ENCODE assay signal across 1 cellular context in the genomic region with DNA sequence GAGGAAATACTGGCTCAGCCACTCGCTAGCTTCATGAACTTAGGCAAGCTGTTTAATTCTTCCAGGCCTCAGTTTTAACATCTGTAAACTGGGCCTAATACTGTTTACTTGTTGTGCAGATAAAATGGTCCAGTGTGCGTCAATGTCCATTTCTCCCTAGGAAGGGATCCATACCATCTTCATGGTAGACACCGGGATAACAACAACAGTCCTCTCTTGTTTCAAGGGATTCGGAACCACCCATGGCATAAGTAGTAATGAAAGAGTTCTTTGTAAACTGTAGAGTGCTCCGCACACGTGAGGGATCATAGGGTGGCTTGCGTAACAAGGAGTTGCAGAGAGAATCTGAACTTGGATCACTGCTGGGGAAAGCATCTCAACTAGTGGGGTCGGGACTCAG.
TF ChIP-seq lines count a peak whose summit lies in the region.

No MANE protein-coding gene starts in this region.

TF ChIP-seq in HepG2, 621 proteins besides CTCF, POLR2A, EP300 and RAD21 (continued from another document and continues in another):
- TF ChIP-seq, protein P1, sequence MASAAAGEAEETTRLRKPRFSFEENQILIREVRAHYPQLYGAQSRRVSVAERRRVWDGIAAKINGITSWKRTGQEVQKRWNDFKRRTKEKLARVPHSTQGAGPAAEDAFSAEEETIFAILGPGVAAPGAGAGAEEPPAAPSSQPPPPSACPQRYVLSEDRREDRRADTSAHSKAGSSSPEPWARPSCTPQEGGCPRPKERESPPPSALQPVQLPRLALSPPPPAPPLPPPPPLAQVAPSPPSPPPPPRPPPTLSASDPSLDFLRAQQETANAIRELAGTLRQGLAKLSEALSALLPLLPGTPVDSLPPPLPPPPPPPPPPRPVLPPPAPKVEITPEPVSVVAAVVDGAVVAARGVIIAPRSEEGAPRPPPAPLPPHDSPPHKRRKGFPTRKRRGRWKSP (CRISPR knock-in tag; IDR thresholded peaks at IDR 0.05) = no peak
- no peak for TF ChIP-seq ZNF577 (CRISPR knock-in tag; IDR thresholded peaks at IDR 0.05; ENCODE audit: borderline replicate concordance, low read depth)
- peak; percentile 97 for TF ChIP-seq KDM1A (CRISPR knock-in tag; IDR thresholded peaks at IDR 0.05)
- TF ChIP-seq, protein P2, sequence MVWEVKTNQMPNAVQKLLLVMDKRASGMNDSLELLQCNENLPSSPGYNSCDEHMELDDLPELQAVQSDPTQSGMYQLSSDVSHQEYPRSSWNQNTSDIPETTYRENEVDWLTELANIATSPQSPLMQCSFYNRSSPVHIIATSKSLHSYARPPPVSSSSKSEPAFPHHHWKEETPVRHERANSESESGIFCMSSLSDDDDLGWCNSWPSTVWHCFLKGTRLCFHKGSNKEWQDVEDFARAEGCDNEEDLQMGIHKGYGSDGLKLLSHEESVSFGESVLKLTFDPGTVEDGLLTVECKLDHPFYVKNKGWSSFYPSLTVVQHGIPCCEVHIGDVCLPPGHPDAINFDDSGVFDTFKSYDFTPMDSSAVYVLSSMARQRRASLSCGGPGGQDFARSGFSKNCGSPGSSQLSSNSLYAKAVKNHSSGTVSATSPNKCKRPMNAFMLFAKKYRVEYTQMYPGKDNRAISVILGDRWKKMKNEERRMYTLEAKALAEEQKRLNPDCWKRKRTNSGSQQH (CRISPR knock-in tag; IDR thresholded peaks at IDR 0.05; ENCODE audit: low read depth) = no peak
- TF ChIP-seq ZNF644 (CRISPR knock-in tag; IDR thresholded peaks at IDR 0.05; ENCODE audit: low read depth) = peak; percentile 97
- TF ChIP-seq ZFP90 (CRISPR knock-in tag; IDR thresholded peaks at IDR 0.05; ENCODE audit: borderline replicate concordance) = no peak
- TF ChIP-seq SOX5 (CRISPR knock-in tag; IDR thresholded peaks at IDR 0.05; ENCODE audit: borderline replicate concordance) = peak; percentile 80; the same call in 1 of the 2 replicates
- TF ChIP-seq, protein P3, sequence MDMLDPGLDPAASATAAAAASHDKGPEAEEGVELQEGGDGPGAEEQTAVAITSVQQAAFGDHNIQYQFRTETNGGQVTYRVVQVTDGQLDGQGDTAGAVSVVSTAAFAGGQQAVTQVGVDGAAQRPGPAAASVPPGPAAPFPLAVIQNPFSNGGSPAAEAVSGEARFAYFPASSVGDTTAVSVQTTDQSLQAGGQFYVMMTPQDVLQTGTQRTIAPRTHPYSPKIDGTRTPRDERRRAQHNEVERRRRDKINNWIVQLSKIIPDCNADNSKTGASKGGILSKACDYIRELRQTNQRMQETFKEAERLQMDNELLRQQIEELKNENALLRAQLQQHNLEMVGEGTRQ (IDR thresholded peaks at IDR 0.05; ENCODE audit: low read depth, low read length) = peak; percentile 76
- TF ChIP-seq, protein P3 (CRISPR knock-in tag; IDR thresholded peaks at IDR 0.05; ENCODE audit: borderline replicate concordance) = peak; percentile 46; the same call in 1 of the 2 replicates
- TF ChIP-seq, protein P4, sequence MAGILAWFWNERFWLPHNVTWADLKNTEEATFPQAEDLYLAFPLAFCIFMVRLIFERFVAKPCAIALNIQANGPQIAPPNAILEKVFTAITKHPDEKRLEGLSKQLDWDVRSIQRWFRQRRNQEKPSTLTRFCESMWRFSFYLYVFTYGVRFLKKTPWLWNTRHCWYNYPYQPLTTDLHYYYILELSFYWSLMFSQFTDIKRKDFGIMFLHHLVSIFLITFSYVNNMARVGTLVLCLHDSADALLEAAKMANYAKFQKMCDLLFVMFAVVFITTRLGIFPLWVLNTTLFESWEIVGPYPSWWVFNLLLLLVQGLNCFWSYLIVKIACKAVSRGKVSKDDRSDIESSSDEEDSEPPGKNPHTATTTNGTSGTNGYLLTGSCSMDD (CRISPR knock-in tag; IDR thresholded peaks at IDR 0.05) = no peak
- TF ChIP-seq ZNF331 (CRISPR knock-in tag; IDR thresholded peaks at IDR 0.05) = peak; percentile 51; the same call in 1 of the 2 replicates
- TF ChIP-seq, protein P5, sequence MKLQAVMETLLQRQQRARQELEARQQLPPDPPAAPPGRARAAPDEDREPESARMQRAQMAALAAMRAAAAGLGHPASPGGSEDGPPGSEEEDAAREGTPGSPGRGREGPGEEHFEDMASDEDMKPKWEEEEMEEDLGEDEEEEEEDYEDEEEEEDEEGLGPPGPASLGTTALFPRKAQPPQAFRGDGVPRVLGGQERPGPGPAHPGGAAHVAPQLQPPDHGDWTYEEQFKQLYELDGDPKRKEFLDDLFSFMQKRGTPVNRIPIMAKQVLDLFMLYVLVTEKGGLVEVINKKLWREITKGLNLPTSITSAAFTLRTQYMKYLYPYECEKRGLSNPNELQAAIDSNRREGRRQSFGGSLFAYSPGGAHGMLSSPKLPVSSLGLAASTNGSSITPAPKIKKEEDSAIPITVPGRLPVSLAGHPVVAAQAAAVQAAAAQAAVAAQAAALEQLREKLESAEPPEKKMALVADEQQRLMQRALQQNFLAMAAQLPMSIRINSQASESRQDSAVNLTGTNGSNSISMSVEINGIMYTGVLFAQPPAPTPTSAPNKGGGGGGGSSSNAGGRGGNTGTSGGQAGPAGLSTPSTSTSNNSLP (IDR thresholded peaks at IDR 0.05; ENCODE audit: low read depth, low read length) = no peak
- 0 out of 2 replicates have a peak, but pooled peaks have one; percentile 16 for TF ChIP-seq TGIF2 (CRISPR knock-in tag; IDR thresholded peaks at IDR 0.05)
- TF ChIP-seq KMT2A (CRISPR knock-in tag; IDR thresholded peaks at IDR 0.05) = no peak
- TF ChIP-seq, protein P6, sequence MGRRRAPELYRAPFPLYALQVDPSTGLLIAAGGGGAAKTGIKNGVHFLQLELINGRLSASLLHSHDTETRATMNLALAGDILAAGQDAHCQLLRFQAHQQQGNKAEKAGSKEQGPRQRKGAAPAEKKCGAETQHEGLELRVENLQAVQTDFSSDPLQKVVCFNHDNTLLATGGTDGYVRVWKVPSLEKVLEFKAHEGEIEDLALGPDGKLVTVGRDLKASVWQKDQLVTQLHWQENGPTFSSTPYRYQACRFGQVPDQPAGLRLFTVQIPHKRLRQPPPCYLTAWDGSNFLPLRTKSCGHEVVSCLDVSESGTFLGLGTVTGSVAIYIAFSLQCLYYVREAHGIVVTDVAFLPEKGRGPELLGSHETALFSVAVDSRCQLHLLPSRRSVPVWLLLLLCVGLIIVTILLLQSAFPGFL (CRISPR knock-in tag; IDR thresholded peaks at IDR 0.05) = no peak
- TF ChIP-seq, protein P7, sequence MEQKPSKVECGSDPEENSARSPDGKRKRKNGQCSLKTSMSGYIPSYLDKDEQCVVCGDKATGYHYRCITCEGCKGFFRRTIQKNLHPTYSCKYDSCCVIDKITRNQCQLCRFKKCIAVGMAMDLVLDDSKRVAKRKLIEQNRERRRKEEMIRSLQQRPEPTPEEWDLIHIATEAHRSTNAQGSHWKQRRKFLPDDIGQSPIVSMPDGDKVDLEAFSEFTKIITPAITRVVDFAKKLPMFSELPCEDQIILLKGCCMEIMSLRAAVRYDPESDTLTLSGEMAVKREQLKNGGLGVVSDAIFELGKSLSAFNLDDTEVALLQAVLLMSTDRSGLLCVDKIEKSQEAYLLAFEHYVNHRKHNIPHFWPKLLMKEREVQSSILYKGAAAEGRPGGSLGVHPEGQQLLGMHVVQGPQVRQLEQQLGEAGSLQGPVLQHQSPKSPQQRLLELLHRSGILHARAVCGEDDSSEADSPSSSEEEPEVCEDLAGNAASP (CRISPR knock-in tag; IDR thresholded peaks at IDR 0.05; ENCODE audit: borderline replicate concordance) = peak; percentile 35; the same call in 1 of the 2 replicates
- TF ChIP-seq, protein P8, sequence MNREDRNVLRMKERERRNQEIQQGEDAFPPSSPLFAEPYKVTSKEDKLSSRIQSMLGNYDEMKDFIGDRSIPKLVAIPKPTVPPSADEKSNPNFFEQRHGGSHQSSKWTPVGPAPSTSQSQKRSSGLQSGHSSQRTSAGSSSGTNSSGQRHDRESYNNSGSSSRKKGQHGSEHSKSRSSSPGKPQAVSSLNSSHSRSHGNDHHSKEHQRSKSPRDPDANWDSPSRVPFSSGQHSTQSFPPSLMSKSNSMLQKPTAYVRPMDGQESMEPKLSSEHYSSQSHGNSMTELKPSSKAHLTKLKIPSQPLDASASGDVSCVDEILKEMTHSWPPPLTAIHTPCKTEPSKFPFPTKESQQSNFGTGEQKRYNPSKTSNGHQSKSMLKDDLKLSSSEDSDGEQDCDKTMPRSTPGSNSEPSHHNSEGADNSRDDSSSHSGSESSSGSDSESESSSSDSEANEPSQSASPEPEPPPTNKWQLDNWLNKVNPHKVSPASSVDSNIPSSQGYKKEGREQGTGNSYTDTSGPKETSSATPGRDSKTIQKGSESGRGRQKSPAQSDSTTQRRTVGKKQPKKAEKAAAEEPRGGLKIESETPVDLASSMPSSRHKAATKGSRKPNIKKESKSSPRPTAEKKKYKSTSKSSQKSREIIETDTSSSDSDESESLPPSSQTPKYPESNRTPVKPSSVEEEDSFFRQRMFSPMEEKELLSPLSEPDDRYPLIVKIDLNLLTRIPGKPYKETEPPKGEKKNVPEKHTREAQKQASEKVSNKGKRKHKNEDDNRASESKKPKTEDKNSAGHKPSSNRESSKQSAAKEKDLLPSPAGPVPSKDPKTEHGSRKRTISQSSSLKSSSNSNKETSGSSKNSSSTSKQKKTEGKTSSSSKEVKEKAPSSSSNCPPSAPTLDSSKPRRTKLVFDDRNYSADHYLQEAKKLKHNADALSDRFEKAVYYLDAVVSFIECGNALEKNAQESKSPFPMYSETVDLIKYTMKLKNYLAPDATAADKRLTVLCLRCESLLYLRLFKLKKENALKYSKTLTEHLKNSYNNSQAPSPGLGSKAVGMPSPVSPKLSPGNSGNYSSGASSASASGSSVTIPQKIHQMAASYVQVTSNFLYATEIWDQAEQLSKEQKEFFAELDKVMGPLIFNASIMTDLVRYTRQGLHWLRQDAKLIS (CRISPR knock-in tag; IDR thresholded peaks at IDR 0.05) = no peak
- TF ChIP-seq, protein P9, sequence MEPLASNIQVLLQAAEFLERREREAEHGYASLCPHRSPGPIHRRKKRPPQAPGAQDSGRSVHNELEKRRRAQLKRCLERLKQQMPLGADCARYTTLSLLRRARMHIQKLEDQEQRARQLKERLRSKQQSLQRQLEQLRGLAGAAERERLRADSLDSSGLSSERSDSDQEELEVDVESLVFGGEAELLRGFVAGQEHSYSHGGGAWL (CRISPR knock-in tag; IDR thresholded peaks at IDR 0.05) = no peak
- TF ChIP-seq, protein P10, sequence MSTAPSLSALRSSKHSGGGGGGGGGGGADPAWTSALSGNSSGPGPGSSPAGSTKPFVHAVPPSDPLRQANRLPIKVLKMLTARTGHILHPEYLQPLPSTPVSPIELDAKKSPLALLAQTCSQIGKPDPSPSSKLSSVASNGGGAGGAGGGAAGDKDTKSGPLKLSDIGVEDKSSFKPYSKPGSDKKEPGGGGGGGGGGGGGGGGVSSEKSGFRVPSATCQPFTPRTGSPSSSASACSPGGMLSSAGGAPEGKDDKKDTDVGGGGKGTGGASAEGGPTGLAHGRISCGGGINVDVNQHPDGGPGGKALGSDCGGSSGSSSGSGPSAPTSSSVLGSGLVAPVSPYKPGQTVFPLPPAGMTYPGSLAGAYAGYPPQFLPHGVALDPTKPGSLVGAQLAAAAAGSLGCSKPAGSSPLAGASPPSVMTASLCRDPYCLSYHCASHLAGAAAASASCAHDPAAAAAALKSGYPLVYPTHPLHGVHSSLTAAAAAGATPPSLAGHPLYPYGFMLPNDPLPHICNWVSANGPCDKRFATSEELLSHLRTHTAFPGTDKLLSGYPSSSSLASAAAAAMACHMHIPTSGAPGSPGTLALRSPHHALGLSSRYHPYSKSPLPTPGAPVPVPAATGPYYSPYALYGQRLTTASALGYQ (CRISPR knock-in tag; IDR thresholded peaks at IDR 0.05) = 0 out of 2 replicates have a peak, but pooled peaks have one; percentile 32
- no peak for TF ChIP-seq NBN (conservative IDR thresholded peaks at IDR 0.05)
- no peak for TF ChIP-seq ZNF674 (CRISPR knock-in tag; IDR thresholded peaks at IDR 0.05; ENCODE audit: low read depth)
- no peak for TF ChIP-seq ZNF30 (CRISPR knock-in tag; IDR thresholded peaks at IDR 0.05)
- TF ChIP-seq EED (CRISPR knock-in tag; IDR thresholded peaks at IDR 0.05) = no peak
- TF ChIP-seq HES4 (CRISPR knock-in tag; IDR thresholded peaks at IDR 0.05; ENCODE audit: borderline replicate concordance) = no peak
- no peak for TF ChIP-seq ZNF720 (CRISPR knock-in tag; IDR thresholded peaks at IDR 0.05)
- TF ChIP-seq, protein P11, sequence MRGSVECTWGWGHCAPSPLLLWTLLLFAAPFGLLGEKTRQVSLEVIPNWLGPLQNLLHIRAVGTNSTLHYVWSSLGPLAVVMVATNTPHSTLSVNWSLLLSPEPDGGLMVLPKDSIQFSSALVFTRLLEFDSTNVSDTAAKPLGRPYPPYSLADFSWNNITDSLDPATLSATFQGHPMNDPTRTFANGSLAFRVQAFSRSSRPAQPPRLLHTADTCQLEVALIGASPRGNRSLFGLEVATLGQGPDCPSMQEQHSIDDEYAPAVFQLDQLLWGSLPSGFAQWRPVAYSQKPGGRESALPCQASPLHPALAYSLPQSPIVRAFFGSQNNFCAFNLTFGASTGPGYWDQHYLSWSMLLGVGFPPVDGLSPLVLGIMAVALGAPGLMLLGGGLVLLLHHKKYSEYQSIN (CRISPR knock-in tag; IDR thresholded peaks at IDR 0.05; ENCODE audit: borderline replicate concordance) = no peak
- no peak for TF ChIP-seq TBL1XR1 (IDR thresholded peaks at IDR 0.05; ENCODE audit: borderline replicate concordance, low read length, partially characterized antibody)
- no peak for TF ChIP-seq KMT2B (CRISPR knock-in tag; IDR thresholded peaks at IDR 0.05)
- TF ChIP-seq ZSCAN22 (CRISPR knock-in tag; IDR thresholded peaks at IDR 0.05) = no peak
- TF ChIP-seq KAT8 (CRISPR knock-in tag; IDR thresholded peaks at IDR 0.05) = 0 out of 2 replicates have a peak, but pooled peaks have one; percentile 21
- TF ChIP-seq MED1 (CRISPR knock-in tag; IDR thresholded peaks at IDR 0.05) = 0 out of 2 replicates have a peak, but pooled peaks have one; percentile 20
- 0 out of 2 replicates have a peak, but pooled peaks have one; percentile 32 for TF ChIP-seq ZSCAN29 (CRISPR knock-in tag; conservative IDR thresholded peaks at IDR 0.05)
- TF ChIP-seq TBX2 (CRISPR knock-in tag; IDR thresholded peaks at IDR 0.05; ENCODE audit: borderline replicate concordance) = peak; percentile 30; the same call in 1 of the 2 replicates
- TF ChIP-seq ZNF816 (CRISPR knock-in tag; IDR thresholded peaks at IDR 0.05; ENCODE audit: borderline replicate concordance) = no peak
- no peak for TF ChIP-seq MLLT10 (CRISPR knock-in tag; IDR thresholded peaks at IDR 0.05)
- peak; percentile 61; the same call in 1 of the 2 replicates for TF ChIP-seq PHF21A (CRISPR knock-in tag; IDR thresholded peaks at IDR 0.05)
- no peak for TF ChIP-seq RNF2 (conservative IDR thresholded peaks at IDR 0.05; ENCODE audit: low read depth)
- TF ChIP-seq NCOR1 (IDR thresholded peaks at IDR 0.05; ENCODE audit: borderline replicate concordance, low read length) = peak; percentile 82; the same call in 1 of the 2 replicates
- TF ChIP-seq STAG1 (CRISPR knock-in tag; IDR thresholded peaks at IDR 0.05) = no peak
